ENCODE assay signal across 3 cellular contexts in genomic region chr1:196639291-196639690, GRCh38. TPM values are rescaled to one million over a fixed set of nuclear protein-coding genes. Genes with fewer than 3 reads are reported as not detected.
"Had no signal": no experiment of that assay in that cellular context is flagged by ENCODE, and none has a peak within 500 bp of the region (broad histone marks: within the 10 kb centered on the region; RNA-seq: fewer than 3 reads in every experiment).

No MANE protein-coding gene starts in this region.

RNA-seq across cellular contexts. Expression of gene CFH, which starts 12.6 kb away (rescaled TPM):
- total RNA-seq: GM23338, H7, H9 had no signal
- polyA plus RNA-seq: GM23338 had no signal
